ENCODE assay signal across 14 cellular contexts in genomic region chr2:156907806-156908205, GRCh38.
DNase-seq lines count a peak whose midpoint lies in the region; ATAC-seq and TF ChIP-seq lines count a peak whose summit lies in the region.
"Had no signal": no experiment of that assay in that cellular context is flagged by ENCODE, and none has a peak within 500 bp of the region (broad histone marks: within the 10 kb centered on the region; RNA-seq: fewer than 3 reads in every experiment).

No MANE protein-coding gene starts in this region.

- ATAC-seq in GM18873 (IDR thresholded peaks at IDR 0.05; ENCODE audit: low FRiP score, unreplicated experiment) (peak; percentile 54), HG02763 (IDR thresholded peaks at IDR 0.05; ENCODE audit: unreplicated experiment) (peak; percentile 64), HG03558 (IDR thresholded peaks at IDR 0.05; ENCODE audit: extremely low read depth, unreplicated experiment) (peak; percentile 39), GM21367 (IDR thresholded peaks at IDR 0.05; ENCODE audit: unreplicated experiment) (no peak)
- ATAC-seq: stimulated activated memory B cell treated with anti-CD40 and anti-IgM and Interleukin-4, amounts not matched to agents 10 μg/mL and 1 μg/mL and 100 μg/mL, for 72 hours had no signal

- peaks cover 17% of the 10 kb centered on the region for H3K4me1 Mint-ChIP-seq in T-helper 2 cell treated with Interferon-gamma antibody and Interleukin-4, amounts not matched to agents 5 μg/mL and 100 μg/mL, for 36 hours (ENCODE audit: low read depth)
- peaks cover 39% of the 10 kb centered on the region for H3K4me1 Mint-ChIP-seq in HFFc6 (ENCODE audit: low read depth)
- H3K4me1 Mint-ChIP-seq: memory B cell; stimulated activated memory B cell treated with anti-CD40 and anti-IgM and Interleukin-4, amounts not matched to agents 10 μg/mL and 1 μg/mL and 100 μg/mL, for 72 hours had no signal

- no peak overlapping the region for H3K4me3 Mint-ChIP-seq in T-helper 2 cell treated with Interferon-gamma antibody and Interleukin-4, amounts not matched to agents 5 μg/mL and 100 μg/mL, for 36 hours
- no peak overlapping the region for H3K4me3 Mint-ChIP-seq in HFFc6
- H3K4me3 Mint-ChIP-seq: memory B cell; stimulated activated memory B cell treated with anti-CD40 and anti-IgM and Interleukin-4, amounts not matched to agents 10 μg/mL and 1 μg/mL and 100 μg/mL, for 72 hours had no signal

- no peaks in the 10 kb centered on the region for H3K9me3 Mint-ChIP-seq in T-helper 2 cell treated with Interferon-gamma antibody and Interleukin-4, amounts not matched to agents 5 μg/mL and 100 μg/mL, for 36 hours
- no peaks in the 10 kb centered on the region for H3K9me3 Mint-ChIP-seq in HFFc6
- H3K9me3 Mint-ChIP-seq: memory B cell; stimulated activated memory B cell treated with anti-CD40 and anti-IgM and Interleukin-4, amounts not matched to agents 10 μg/mL and 1 μg/mL and 100 μg/mL, for 72 hours had no signal

- no peak for TF ChIP-seq CTCF in HFFc6 (IDR thresholded peaks at IDR 0.05)

- no peaks in the 10 kb centered on the region for H3K36me3 Mint-ChIP-seq in T-helper 2 cell treated with Interferon-gamma antibody and Interleukin-4, amounts not matched to agents 5 μg/mL and 100 μg/mL, for 36 hours (ENCODE audit: low read depth)
- H3K36me3 Mint-ChIP-seq in HFFc6 (ENCODE audit: low read depth) = no peaks in the 10 kb centered on the region
- H3K36me3 Mint-ChIP-seq: memory B cell; stimulated activated memory B cell treated with anti-CD40 and anti-IgM and Interleukin-4, amounts not matched to agents 10 μg/mL and 1 μg/mL and 100 μg/mL, for 72 hours had no signal

- no peak overlapping the region for H3K27ac Mint-ChIP-seq in T-helper 2 cell treated with Interferon-gamma antibody and Interleukin-4, amounts not matched to agents 5 μg/mL and 100 μg/mL, for 36 hours
- H3K27ac Mint-ChIP-seq in HFFc6 = no peak overlapping the region
- H3K27ac Mint-ChIP-seq: memory B cell; stimulated activated memory B cell treated with anti-CD40 and anti-IgM and Interleukin-4, amounts not matched to agents 10 μg/mL and 1 μg/mL and 100 μg/mL, for 72 hours had no signal

- DNase-seq in iris pigment epithelial cell (ENCODE audit: low read depth) (peak; percentile 60), T1000 (lab: John Stamatoyannopoulos, UW) (no peak), HFFc6 (no peak)
- no peak for DNase-seq in T-helper 2 cell treated with Interferon-gamma antibody and Interleukin-4, amounts not matched to agents 5 μg/mL and 100 μg/mL, for 36 hours (ENCODE audit: low spot score)
- DNase-seq: adrenal gland; effector CD4-positive, alpha-beta T cell; NCI-H524; pancreas had no signal

- H3K27me3 Mint-ChIP-seq in T-helper 2 cell treated with Interferon-gamma antibody and Interleukin-4, amounts not matched to agents 5 μg/mL and 100 μg/mL, for 36 hours (ENCODE audit: low read depth) = peaks cover 49% of the 10 kb centered on the region
- H3K27me3 Mint-ChIP-seq in HFFc6 (ENCODE audit: insufficient read depth) = peaks cover 1% of the 10 kb centered on the region; the same call in 1 of the 2 replicates
- H3K27me3 Mint-ChIP-seq: memory B cell; stimulated activated memory B cell treated with anti-CD40 and anti-IgM and Interleukin-4, amounts not matched to agents 10 μg/mL and 1 μg/mL and 100 μg/mL, for 72 hours had no signal
